In genomic region chr7:143797119-143797895, GRCh38 we compare ENCODE assay signal across 10 cellular contexts. TPM values are rescaled to one million over a fixed set of nuclear protein-coding genes. Genes with fewer than 3 reads are reported as not detected.
DNase-seq lines count a peak whose midpoint lies in the region; ATAC-seq, FAIRE-seq and TF ChIP-seq lines count a peak whose summit lies in the region.
"Not testable (repeated sequence)": the region's sequence is repeated elsewhere in the genome, so short reads cannot be mapped to it uniquely, and the experiment has no call there.
"Had no signal": no experiment of that assay in that cellular context is flagged by ENCODE, and none has a peak within 500 bp of the region (broad histone marks: within the 10 kb centered on the region; RNA-seq: fewer than 3 reads in every experiment).

No MANE protein-coding gene starts in this region.

- not testable (repeated sequence) for H3K4me1 ChIP-seq in right atrium auricular region; mucosa of descending colon (ENCODE audit: low read depth); spleen; aorta (ENCODE audit: control insufficient read depth in 1 of 2, insufficient read depth in 2 of 2, low read length in 2 of 2)

- TF ChIP-seq CTCF in bronchial epithelial cell (IDR thresholded peaks at IDR 0.05; ENCODE audit: insufficient read depth, low read length, severe bottlenecking); right atrium auricular region (IDR thresholded peaks at IDR 0.05); mucosa of descending colon (IDR thresholded peaks at IDR 0.05); spleen (IDR thresholded peaks at IDR 0.05 in 8 of 11, conservative IDR thresholded peaks at IDR 0.05 in 3 of 11): not testable (repeated sequence)

- not testable (repeated sequence) for H3K27ac ChIP-seq in right atrium auricular region; spleen; aorta (ENCODE audit: low read depth in 1 of 2, low read length in 2 of 2)

- not testable (repeated sequence) for H3K4me3 ChIP-seq in bronchial epithelial cell (ENCODE audit: low read depth, low read length); right atrium auricular region; mucosa of descending colon; spleen; aorta (ENCODE audit: low read length in 2 of 2)

- not testable (repeated sequence) for H3K36me3 ChIP-seq in bronchial epithelial cell (ENCODE audit: control insufficient read depth, insufficient read depth, low read length); right atrium auricular region; mucosa of descending colon (ENCODE audit: low read depth); spleen; aorta (ENCODE audit: control insufficient read depth in 1 of 2, insufficient read depth in 2 of 2, low read length in 1 of 2)

- ATAC-seq in Right ventricle myocardium superior (ENCODE audit: poor library complexity) (peak; percentile 92), aorta (ENCODE audit: low FRiP score) (peak; percentile 79)
- ATAC-seq in mucosa of descending colon = not testable (repeated sequence)

- not testable (repeated sequence) for TF ChIP-seq POLR2A in spleen (IDR thresholded peaks at IDR 0.05)

- peak; percentile 36 for FAIRE-seq in bronchial epithelial cell (lab: Jason Lieb, UNC)

- DNase-seq in RPMI8226 (peak; percentile 1), Right ventricle myocardium superior (peak; percentile 59), right atrium auricular region (ENCODE audit: low spot score) (peak; percentile 60), mucosa of descending colon (peak in 2 of 3 donors; percentile 9 to 22), spleen (peak; percentile 37), aorta (peak; percentile 44 to 49)
- not testable (repeated sequence) for DNase-seq in bronchial epithelial cell (ENCODE audit: low read depth)

- not testable (repeated sequence) for H3K27me3 ChIP-seq in bronchial epithelial cell (ENCODE audit: control insufficient read depth, insufficient read depth, low read length); right atrium auricular region; spleen (replicated peaks in 1 of 7); aorta (ENCODE audit: control insufficient read depth in 1 of 2, insufficient read depth in 2 of 2, low read length in 1 of 2)

- WGBS in spleen, 5 donors = 60 to 97% (median 83%) methylated on average over 1 to 4 of the region's 6 CpGs; no CpG with 5 or more reads in 1 of the 5 donors
- WGBS in aorta, 2 donors = 76 to 85% methylated on average over 1 of the region's 6 CpGs

- not testable (repeated sequence) for H3K9me3 ChIP-seq in right atrium auricular region; mucosa of descending colon; spleen; aorta (ENCODE audit: control insufficient read depth, low read length)

- intact Hi-C loops in Right ventricle myocardium superior (cut with DNase I); mucosa of descending colon (cut with DNase I, micrococcal nuclease); spleen (cut with DNase I; ENCODE audit: low total_unique reads); aorta (cut with DNase I): not testable (repeated sequence)

RNA-seq across cellular contexts. Expression of gene CTAGE6, which starts 39.8 kb away (rescaled TPM):
- total RNA-seq in bronchial epithelial cell = 0.13 and 0.26 TPM in 2 replicates
- total RNA-seq in Right ventricle myocardium superior = 0.11 TPM
- total RNA-seq in right atrium auricular region = not detected
- total RNA-seq in mucosa of descending colon = under 1 TPM; 0.17 to 0.44 (median 0.29) TPM
- total RNA-seq in spleen = 1 to 10 TPM in 3 of 7 donors, under 1 TPM in 3, not detected in 1; 0.46 to 2.6 (median 0.92) TPM
- under 1 TPM in 1 of 3 donors, not detected in 2; 0.10 TPM for polyA plus RNA-seq in spleen
- total RNA-seq in aorta = 1 to 10 TPM in 1 of 2 donors, under 1 TPM in 1; 0.36 to 1.2 TPM
- polyA plus RNA-seq in aorta = under 1 TPM in 1 of 2 donors, not detected in 1; 0.15 TPM
- total RNA-seq: H4, PC-9 had no signal
- polyA plus RNA-seq: A549 had no signal
